8 cellular contexts compared by ENCODE assay signal in the genomic region with DNA sequence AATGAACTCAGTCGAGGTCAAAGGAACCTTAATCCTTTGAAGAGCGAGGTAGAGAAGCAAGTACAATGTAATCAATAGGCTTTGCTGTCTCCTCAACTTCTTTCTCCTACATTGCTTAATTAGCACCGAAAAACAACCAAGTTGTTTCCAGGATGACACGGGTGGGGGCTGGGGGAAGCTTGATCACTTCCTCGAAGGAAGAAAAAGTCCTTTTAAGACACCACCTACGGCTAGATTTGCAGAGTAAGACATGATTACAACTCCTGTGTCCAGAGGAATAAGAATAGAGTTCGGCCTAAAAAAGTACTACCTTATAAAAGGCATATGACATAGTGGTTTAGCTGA. TPM values are rescaled to one million over a fixed set of nuclear protein-coding genes. Genes with fewer than 3 reads are reported as not detected.
DNase-seq lines count a peak whose midpoint lies in the region; ATAC-seq and TF ChIP-seq lines count a peak whose summit lies in the region.

No MANE protein-coding gene starts in this region.

- peaks cover 3% of the 10 kb centered on the region for H4K20me1 ChIP-seq in neural cell (ENCODE audit: insufficient read depth)

- H3K9me3 ChIP-seq in neural cell (ENCODE audit: low read length), result no peaks in the 10 kb centered on the region

- H3K4me3 ChIP-seq in GM06990 (replicated peaks; ENCODE audit: low read depth, low read length), result peak overlapping the region; percentile 83
- peak overlapping the region; percentile 90 for H3K4me3 ChIP-seq in epithelial cell of proximal tubule (ENCODE audit: low read depth, low read length)
- peak overlapping the region; percentile 82 for H3K4me3 ChIP-seq in neural cell (ENCODE audit: low read length)

- peak; percentile 30 for DNase-seq in A172 (ENCODE audit: low spot score)
- DNase-seq in GM06990 (ENCODE audit: extremely low read depth, insufficient read length), result no peak
- peak; percentile 43 for DNase-seq in SKM-1 treated with dmso at 0.1 percent for 144 hours (lab: John Stamatoyannopoulos, UW; ENCODE audit: unreplicated experiment)
- no peak for DNase-seq in epithelial cell of proximal tubule (ENCODE audit: low read depth)
- no peak for DNase-seq in ecto neural progenitor cell (ENCODE audit: low spot score)
- DNase-seq in middle frontal gyrus (ENCODE audit: extremely low spot score, low spot score), result no peak

- H3K36me3 ChIP-seq in GM06990 (ENCODE audit: control insufficient read depth, insufficient read depth, low read length) (no peaks in the 10 kb centered on the region), neural cell (ENCODE audit: insufficient read depth, low read length) (no peaks in the 10 kb centered on the region)

- peaks cover 44% of the 10 kb centered on the region for H3K79me2 ChIP-seq in neural cell (replicated peaks; ENCODE audit: insufficient read depth, low read length)

- TF ChIP-seq RAD21 in neural cell (conservative IDR thresholded peaks at IDR 0.05), result no peak

- H3K27me3 ChIP-seq in GM06990 (replicated peaks; ENCODE audit: control insufficient read depth, insufficient read depth, low read length) (no peaks in the 10 kb centered on the region), neural cell (ENCODE audit: insufficient read depth, low read depth, low read length) (no peaks in the 10 kb centered on the region)

- peaks cover 24% of the 10 kb centered on the region for H3F3A ChIP-seq in neural cell (ENCODE audit: insufficient read depth, low read length, poor library complexity, severe bottlenecking)

- TF ChIP-seq EP300 in neural cell (conservative IDR thresholded peaks at IDR 0.05; ENCODE audit: poor library complexity, severe bottlenecking), result no peak

- H2AFZ ChIP-seq in neural cell (ENCODE audit: low read depth, low read length), result peak overlapping the region; percentile 2

- no peak for TF ChIP-seq CTCF in GM06990 (IDR thresholded peaks at IDR 0.05; ENCODE audit: insufficient read depth, low read length, poor library complexity, severe bottlenecking)
- TF ChIP-seq CTCF in epithelial cell of proximal tubule (conservative IDR thresholded peaks at IDR 0.05; ENCODE audit: low read depth, low read length), result no peak
- no peak for TF ChIP-seq CTCF in neural cell (IDR thresholded peaks at IDR 0.05; ENCODE audit: poor library complexity, severe bottlenecking)

- peak overlapping the region; percentile 96 for H3K4me2 ChIP-seq in neural cell (ENCODE audit: low read length)

- H3K9me2 ChIP-seq in neural cell (ENCODE audit: insufficient read depth, low read length), result no peaks in the 10 kb centered on the region

- peak overlapping the region; percentile 100 for H3K27ac ChIP-seq in neural cell (ENCODE audit: low read length)

- ATAC-seq in HG03039 (IDR thresholded peaks at IDR 0.05; ENCODE audit: unreplicated experiment), result no peak

- peak overlapping the region; percentile 100 for H3K9ac ChIP-seq in neural cell (ENCODE audit: low read length)

TF ChIP-seq in neural cell, 6 proteins besides CTCF, POLR2A, EP300 and RAD21:
- TF ChIP-seq POLR2AphosphoS5 (IDR thresholded peaks at IDR 0.05), result no peak
- TF ChIP-seq TAF1 (IDR thresholded peaks at IDR 0.05; ENCODE audit: low read depth), result no peak
- TF ChIP-seq EZH2 (IDR thresholded peaks at IDR 0.05; ENCODE audit: borderline replicate concordance, insufficient read depth, low read length, poor library complexity, severe bottlenecking), result no peak
- TF ChIP-seq MXI1 (conservative IDR thresholded peaks at IDR 0.05; ENCODE audit: poor library complexity, severe bottlenecking), result no peak
- TF ChIP-seq, protein P1, sequence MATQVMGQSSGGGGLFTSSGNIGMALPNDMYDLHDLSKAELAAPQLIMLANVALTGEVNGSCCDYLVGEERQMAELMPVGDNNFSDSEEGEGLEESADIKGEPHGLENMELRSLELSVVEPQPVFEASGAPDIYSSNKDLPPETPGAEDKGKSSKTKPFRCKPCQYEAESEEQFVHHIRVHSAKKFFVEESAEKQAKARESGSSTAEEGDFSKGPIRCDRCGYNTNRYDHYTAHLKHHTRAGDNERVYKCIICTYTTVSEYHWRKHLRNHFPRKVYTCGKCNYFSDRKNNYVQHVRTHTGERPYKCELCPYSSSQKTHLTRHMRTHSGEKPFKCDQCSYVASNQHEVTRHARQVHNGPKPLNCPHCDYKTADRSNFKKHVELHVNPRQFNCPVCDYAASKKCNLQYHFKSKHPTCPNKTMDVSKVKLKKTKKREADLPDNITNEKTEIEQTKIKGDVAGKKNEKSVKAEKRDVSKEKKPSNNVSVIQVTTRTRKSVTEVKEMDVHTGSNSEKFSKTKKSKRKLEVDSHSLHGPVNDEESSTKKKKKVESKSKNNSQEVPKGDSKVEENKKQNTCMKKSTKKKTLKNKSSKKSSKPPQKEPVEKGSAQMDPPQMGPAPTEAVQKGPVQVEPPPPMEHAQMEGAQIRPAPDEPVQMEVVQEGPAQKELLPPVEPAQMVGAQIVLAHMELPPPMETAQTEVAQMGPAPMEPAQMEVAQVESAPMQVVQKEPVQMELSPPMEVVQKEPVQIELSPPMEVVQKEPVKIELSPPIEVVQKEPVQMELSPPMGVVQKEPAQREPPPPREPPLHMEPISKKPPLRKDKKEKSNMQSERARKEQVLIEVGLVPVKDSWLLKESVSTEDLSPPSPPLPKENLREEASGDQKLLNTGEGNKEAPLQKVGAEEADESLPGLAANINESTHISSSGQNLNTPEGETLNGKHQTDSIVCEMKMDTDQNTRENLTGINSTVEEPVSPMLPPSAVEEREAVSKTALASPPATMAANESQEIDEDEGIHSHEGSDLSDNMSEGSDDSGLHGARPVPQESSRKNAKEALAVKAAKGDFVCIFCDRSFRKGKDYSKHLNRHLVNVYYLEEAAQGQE (IDR thresholded peaks at IDR 0.05; ENCODE audit: borderline replicate concordance), result no peak
- TF ChIP-seq SMC3 (conservative IDR thresholded peaks at IDR 0.05; ENCODE audit: poor library complexity), result no peak

RNA-seq across cellular contexts. Expression of a gene that starts 0.8 kb away (rescaled TPM):
- total RNA-seq in A172 (2014; rRNA removed; shearing (Covaris generic)), result 17.6 and 19.0 TPM in 2 replicates
- 21.5 and 34.2 TPM in 2 replicates for total RNA-seq in epithelial cell of proximal tubule
- polyA plus RNA-seq in neural cell, result 279 and 297 TPM in 2 replicates
- 1,131 and 1,137 TPM in 2 replicates for polyA minus RNA-seq in neural cell

Comparison
In these comparisons a context has a peak if more than half of its experiments do, and no peak if none do; other contexts are left out.
1. DNase-seq: peak in A172 (single experiment) and SKM-1 treated with dmso at 0.1 percent for 144 hours (single experiment); none in GM06990 (single experiment), epithelial cell of proximal tubule (single experiment), ecto neural progenitor cell (single experiment) and middle frontal gyrus (single experiment).
2. Peak in every context shown above with its lines, with median percentiles within 50 percentile points of each other: H3K4me3 ChIP-seq.